8 cellular contexts compared by ENCODE assay signal in the genomic region with DNA sequence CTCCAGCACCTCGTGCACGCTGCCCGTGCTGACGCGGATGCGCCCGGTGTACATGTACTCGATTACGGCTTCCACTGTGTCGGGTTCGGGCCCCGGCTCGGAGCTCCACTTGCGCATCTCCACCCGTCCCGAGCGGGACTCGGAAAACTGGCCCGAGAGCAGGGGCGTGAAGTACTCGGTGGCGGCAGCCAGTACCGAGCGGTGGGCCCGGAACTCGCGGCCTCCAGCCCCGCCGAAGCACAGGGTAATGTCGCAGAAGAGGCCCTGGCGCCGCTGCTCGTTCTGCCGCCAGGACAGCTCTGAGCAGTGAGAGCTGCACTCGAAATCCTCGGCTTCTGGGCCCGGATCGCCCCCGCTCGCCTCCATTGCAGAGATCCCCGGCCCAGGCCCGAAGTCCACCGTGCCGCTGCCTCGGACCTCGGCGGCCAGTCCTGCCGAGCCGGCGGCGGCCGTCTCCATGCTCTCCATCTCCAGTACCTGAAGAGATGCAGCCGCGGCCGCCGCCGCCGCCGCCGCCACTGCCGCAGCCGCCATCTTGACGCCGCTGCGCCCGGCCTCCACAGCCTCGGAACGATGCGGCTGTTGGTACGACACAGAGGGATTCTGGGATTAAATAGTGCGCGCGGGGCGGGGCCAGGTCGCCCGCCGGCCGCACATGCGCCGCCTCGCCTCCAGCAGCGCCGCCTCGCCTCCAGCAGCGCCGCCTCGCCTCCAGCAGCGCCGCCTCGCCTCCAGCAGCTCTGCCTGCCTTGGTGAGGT. TPM values are rescaled to one million over a fixed set of nuclear protein-coding genes. Genes with fewer than 3 reads are reported as not detected.
A peak's percentile ranks its signal among the peaks of the same experiment; 100 is the strongest.
DNase-seq lines count a peak whose midpoint lies in the region; ATAC-seq and TF ChIP-seq lines count a peak whose summit lies in the region.

A gene with protein sequence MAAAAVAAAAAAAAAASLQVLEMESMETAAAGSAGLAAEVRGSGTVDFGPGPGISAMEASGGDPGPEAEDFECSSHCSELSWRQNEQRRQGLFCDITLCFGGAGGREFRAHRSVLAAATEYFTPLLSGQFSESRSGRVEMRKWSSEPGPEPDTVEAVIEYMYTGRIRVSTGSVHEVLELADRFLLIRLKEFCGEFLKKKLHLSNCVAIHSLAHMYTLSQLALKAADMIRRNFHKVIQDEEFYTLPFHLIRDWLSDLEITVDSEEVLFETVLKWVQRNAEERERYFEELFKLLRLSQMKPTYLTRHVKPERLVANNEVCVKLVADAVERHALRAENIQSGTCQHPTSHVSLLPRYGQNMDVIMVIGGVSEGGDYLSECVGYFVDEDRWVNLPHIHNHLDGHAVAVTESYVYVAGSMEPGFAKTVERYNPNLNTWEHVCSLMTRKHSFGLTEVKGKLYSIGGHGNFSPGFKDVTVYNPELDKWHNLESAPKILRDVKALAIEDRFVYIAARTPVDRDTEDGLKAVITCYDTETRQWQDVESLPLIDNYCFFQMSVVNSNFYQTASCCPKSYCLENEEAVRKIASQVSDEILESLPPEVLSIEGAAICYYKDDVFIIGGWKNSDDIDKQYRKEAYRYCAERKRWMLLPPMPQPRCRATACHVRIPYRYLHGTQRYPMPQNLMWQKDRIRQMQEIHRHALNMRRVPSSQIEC (minus strand): TSS at position 587 of the 759 bp plus-strand sequence. CDS start 53 bp downstream, at position 534.

- H3K9ac ChIP-seq in HUES64 (ENCODE audit: low read depth, low read length) = peak within 1 kb of the TSS; percentile 94

- no peaks in the 10 kb centered on the region for H3K9me2 ChIP-seq in OCI-LY7 (ENCODE audit: insufficient read depth, low read length)

- intact Hi-C loops in OCI-LY7 (cut with micrococcal nuclease; ENCODE audit: unreplicated experiment) = loop anchor here (5.0 kb wide), 1 partner anchor 128 kb away; no protein-coding TSS in a partner anchor

- DNase-seq in D341Med (ENCODE audit: low spot score) (peak; percentile 98), OCI-LY7 (ENCODE audit: low spot score) (peak; percentile 92), activated T-cell treated with anti-CD3 and anti-CD28 coated beads for 1 hour (ENCODE audit: low read depth) (peak; percentile 80), epithelial cell of proximal tubule (ENCODE audit: low read depth) (peak; percentile 15), mucosa of gallbladder (ENCODE audit: low spot score) (peak; percentile 94)
- DNase-seq in stimulated activated CD8-positive, alpha-beta memory T cell treated with anti-CD3 and anti-CD28 coated beads, Interleukin-4, amount 100 ng/mL, for 4 hours (ENCODE audit: low read depth in 2 of 2, low spot score in 1 of 2) = peak; percentile 57 to 78

- under 1% methylated on average over 90 of the region's 90 CpGs for WGBS in HUES64

- CTCF ChIA-PET in OCI-LY7 (lab: Charles Lee; ENCODE audit: unreplicated experiment) = interaction anchor here (1.0 kb wide), 1 partner anchor 266 kb away, joined by 3 read pairs; no protein-coding TSS in a partner anchor

- H3K4me3 ChIP-seq in HUES64 (ENCODE audit: low read length) = peak within 1 kb of the TSS; percentile 92
- peak within 1 kb of the TSS; percentile 92 for H3K4me3 ChIP-seq in OCI-LY7 (ENCODE audit: low read depth, low read length, poor library complexity, severe bottlenecking)
- peak within 1 kb of the TSS; percentile 93 for H3K4me3 ChIP-seq in epithelial cell of proximal tubule (ENCODE audit: low read depth, low read length)

- peak; percentile 93 for ATAC-seq in GM21447 (IDR thresholded peaks at IDR 0.05; ENCODE audit: unreplicated experiment)

- H3K9me3 ChIP-seq in HUES64 (ENCODE audit: insufficient read depth, low read depth, low read length) (no peaks in the 10 kb centered on the region), OCI-LY7 (ENCODE audit: low read length) (no peaks in the 10 kb centered on the region)

- peaks cover 10% of the 10 kb centered on the region; the same call in 1 of the 2 replicates for H4K20me1 ChIP-seq in OCI-LY7 (ENCODE audit: insufficient read depth, low read length)

- H3K27ac ChIP-seq in HUES64 (ENCODE audit: low read depth, low read length) (peak within 1 kb of the TSS; percentile 82), OCI-LY7 (ENCODE audit: low read depth, low read length, poor library complexity, severe bottlenecking) (peak within 1 kb of the TSS; percentile 82)

- TF ChIP-seq CTCF in OCI-LY7 (conservative IDR thresholded peaks at IDR 0.05; ENCODE audit: low read length) (no peak), epithelial cell of proximal tubule (conservative IDR thresholded peaks at IDR 0.05; ENCODE audit: low read depth, low read length) (no peak)

- H3K36me3 ChIP-seq in HUES64 (ENCODE audit: insufficient read depth, low read length) (peaks cover 33% of the 10 kb centered on the region), OCI-LY7 (ENCODE audit: insufficient read depth, low read length) (peaks cover 32% of the 10 kb centered on the region)

- POLR2A ChIA-PET in OCI-LY7 (lab: Charles Lee) = interaction anchor here (0.7 to 2.6 kb wide), 7 partner anchors 12 to 64 kb away, joined by 3 to 11 read pairs (median 3); partner anchors contain the start of gene KLHL10

- peak within 1 kb of the TSS; percentile 97 for H3K4me2 ChIP-seq in OCI-LY7 (ENCODE audit: low read length)

- peak within 1 kb of the TSS; percentile 69 for H2AFZ ChIP-seq in OCI-LY7 (ENCODE audit: low read length)

- no TSS peak for BruUV-seq in OCI-LY7 (replicated peaks; lab: Mats Ljungman, UMichigan)

- H3K4me1 ChIP-seq in HUES64 (ENCODE audit: insufficient read depth, low read length) (peaks cover 31% of the 10 kb centered on the region), OCI-LY7 (ENCODE audit: insufficient read depth, low read length, poor library complexity, severe bottlenecking) (peaks cover 21% of the 10 kb centered on the region)

- no peaks in the 10 kb centered on the region for H3K27me3 ChIP-seq in HUES64 (ENCODE audit: insufficient read depth, low read length)

- peaks cover 47% of the 10 kb centered on the region for H3K79me2 ChIP-seq in OCI-LY7 (ENCODE audit: insufficient read depth, low read depth, low read length)

RNA-seq across cellular contexts. Expression of the gene that starts here (rescaled TPM):
- 4.4 TPM for polyA plus RNA-seq in HUES64 (2013, experiment 1 of 2)
- 3.2 TPM for polyA plus RNA-seq in HUES64 (2013, experiment 2 of 2)
- 29.9 and 35.4 TPM in 2 replicates for total RNA-seq in OCI-LY7 (2014; rRNA removed; shearing (Covaris generic))
- 20.5 and 20.9 TPM in 2 replicates for total RNA-seq in OCI-LY7 (2022)
- 12.3 and 13.8 TPM in 2 replicates for total RNA-seq in epithelial cell of proximal tubule
- 14.0 TPM for total RNA-seq in mucosa of gallbladder

Comparison
In these comparisons a context has a peak if more than half of its experiments do, and no peak if none do; other contexts are left out.
1. Peak in every context shown above with its lines: DNase-seq, ATAC-seq, H3K4me3 ChIP-seq and H3K27ac ChIP-seq.
2. DNase-seq: peak in every context shown above with its lines; median percentile 98 in D341Med; 94 in mucosa of gallbladder; 92 in OCI-LY7; 80 in activated T-cell treated with anti-CD3 and anti-CD28 coated beads for 1 hour; 68 in stimulated activated CD8-positive, alpha-beta memory T cell treated with anti-CD3 and anti-CD28 coated beads, Interleukin-4, amount 100 ng/mL, for 4 hours; 15 in epithelial cell of proximal tubule.